In genomic region chr3:177705976-177706866, GRCh38 we compare ENCODE assay signal across 1 cellular context.
TF ChIP-seq lines count a peak whose summit lies in the region.

No MANE protein-coding gene starts in this region.

TF ChIP-seq in IMR-90, 13 proteins besides CTCF, POLR2A, EP300 and RAD21 (continued from another document):
- no peak for TF ChIP-seq CHD1 (IDR thresholded peaks at IDR 0.05; ENCODE audit: low read depth, low read length)
TF ChIP-seq in IMR-90: peak in this region for 0.
